10 cellular contexts compared by ENCODE assay signal in the genomic region with DNA sequence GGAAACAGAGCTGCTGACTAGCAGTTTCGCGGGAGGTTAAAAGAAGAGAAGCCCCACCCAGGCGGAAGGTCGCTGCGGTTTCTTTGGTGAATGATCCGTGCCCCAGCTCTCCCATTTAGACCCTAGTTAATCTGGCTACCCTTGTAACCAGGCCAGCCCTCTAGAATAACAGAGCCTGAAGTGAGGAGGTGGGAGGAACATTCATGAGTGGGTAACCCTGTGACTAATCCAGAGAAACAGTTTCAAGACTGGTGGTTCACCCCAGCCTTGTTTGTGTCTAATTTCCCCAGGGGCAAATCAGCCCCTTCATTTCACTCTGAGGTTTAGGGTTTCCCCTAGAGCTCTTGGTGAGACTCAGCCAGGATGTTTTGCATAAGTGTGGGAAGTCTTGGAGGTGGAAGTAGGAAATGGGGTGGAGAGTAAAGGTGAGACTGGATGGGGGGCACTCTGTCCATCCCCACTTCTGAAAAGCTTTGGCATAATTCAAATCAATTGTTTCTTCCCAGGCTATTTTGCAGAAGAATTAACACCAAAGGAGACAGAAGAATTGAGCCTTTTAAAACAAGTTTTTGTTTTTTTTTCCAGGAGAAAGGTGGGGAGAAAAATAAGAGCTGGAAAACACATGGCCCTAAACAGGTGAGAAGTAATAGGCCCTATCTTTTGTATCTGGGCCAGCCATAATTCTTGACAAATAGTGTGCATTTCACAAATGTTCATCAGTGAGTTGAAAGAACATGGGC.
DNase-seq lines count a peak whose midpoint lies in the region; ATAC-seq and TF ChIP-seq lines count a peak whose summit lies in the region.
"Had no signal": no experiment of that assay in that cellular context is flagged by ENCODE, and none has a peak within 500 bp of the region (broad histone marks: within the 10 kb centered on the region; RNA-seq: fewer than 3 reads in every experiment).

No MANE protein-coding gene starts in this region.

- H3K27ac Mint-ChIP-seq in activated T-helper 2 cell treated with anti-CD3 and anti-CD28 coated beads, Interferon-gamma antibody, Interleukin-2, Interleukin-4, amounts not matched to agents 10 μg/mL and 5 μg/mL and 100 μg/mL, durations not matched to agents 14 hours and 24 hours and 36 hours = peak overlapping the region; percentile 82

- peak; percentile 84 for DNase-seq in activated T-helper 2 cell treated with anti-CD3 and anti-CD28 coated beads, Interferon-gamma antibody, Interleukin-2, Interleukin-4, amounts not matched to agents 10 μg/mL and 5 μg/mL and 100 μg/mL, durations not matched to agents 14 hours and 24 hours and 36 hours (ENCODE audit: low spot score)
- peak; percentile 60 to 78 for DNase-seq in stimulated activated CD4-positive, alpha-beta T cell treated with anti-CD3 and anti-CD28 coated beads, Interleukin-12 subunit alpha, Interleukin-12 subunit beta, amount 100 ng/mL, for 24 hours (ENCODE audit: low read depth in 2 of 2)
- DNase-seq in NCI-H2029 treated with DMSO at 0.1 percent for 48 hours (lab: John Stamatoyannopoulos, UW) = no peak
- DNase-seq in NCI-H1417 (lab: John Stamatoyannopoulos, UW) = no peak
- no peak for DNase-seq in anterior cingulate cortex (lab: John Stamatoyannopoulos, UW)

- H3K9me2 ChIP-seq in OCI-LY1 (ENCODE audit: low read depth, low read length) = no peaks in the 10 kb centered on the region

- no peak for TF ChIP-seq CTCF in OCI-LY1 (IDR thresholded peaks at IDR 0.05; ENCODE audit: low read length)

- peaks cover 14% of the 10 kb centered on the region; the same call in 1 of the 2 replicates for H3K36me3 ChIP-seq in OCI-LY1 (ENCODE audit: insufficient read depth, low read length)

- peak overlapping the region; percentile 34 for H3K4me3 Mint-ChIP-seq in activated T-helper 2 cell treated with anti-CD3 and anti-CD28 coated beads, Interferon-gamma antibody, Interleukin-2, Interleukin-4, amounts not matched to agents 10 μg/mL and 5 μg/mL and 100 μg/mL, durations not matched to agents 14 hours and 24 hours and 36 hours (ENCODE audit: low read depth)

- peaks cover 70% of the 10 kb centered on the region for H3K4me1 Mint-ChIP-seq in activated T-helper 2 cell treated with anti-CD3 and anti-CD28 coated beads, Interferon-gamma antibody, Interleukin-2, Interleukin-4, amounts not matched to agents 10 μg/mL and 5 μg/mL and 100 μg/mL, durations not matched to agents 14 hours and 24 hours and 36 hours (ENCODE audit: low read depth)

- H3K79me2 ChIP-seq in OCI-LY1 (ENCODE audit: insufficient read depth, low read length) = no peaks in the 10 kb centered on the region

- ATAC-seq in GM18520 (IDR thresholded peaks at IDR 0.05; ENCODE audit: unreplicated experiment) (peak; percentile 68), HG02840 (IDR thresholded peaks at IDR 0.05; ENCODE audit: low FRiP score, unreplicated experiment) (peak; percentile 90)
- ATAC-seq: K562 had no signal

- peak overlapping the region; percentile 13; the same call in 1 of the 2 replicates for H3K9ac ChIP-seq in OCI-LY1 (ENCODE audit: low read length)

- H3K4me2 ChIP-seq in OCI-LY1 (ENCODE audit: low read length) = peak overlapping the region; percentile 52

- H3K9me3 ChIP-seq in OCI-LY1 (ENCODE audit: low read length) = peaks cover 11% of the 10 kb centered on the region

- H3K27me3 Mint-ChIP-seq in activated T-helper 2 cell treated with anti-CD3 and anti-CD28 coated beads, Interferon-gamma antibody, Interleukin-2, Interleukin-4, amounts not matched to agents 10 μg/mL and 5 μg/mL and 100 μg/mL, durations not matched to agents 14 hours and 24 hours and 36 hours (ENCODE audit: low read depth) = no peaks in the 10 kb centered on the region

- no peak overlapping the region for H2AFZ ChIP-seq in OCI-LY1 (ENCODE audit: low read length)

- peak overlapping the region; percentile 47 for H3K27ac ChIP-seq in OCI-LY1 (ENCODE audit: low read depth, low read length, poor library complexity, severe bottlenecking)

- H3K27me3 ChIP-seq in OCI-LY1 (ENCODE audit: insufficient read depth, low read length) = no peaks in the 10 kb centered on the region

- H4K20me1 ChIP-seq in OCI-LY1 (ENCODE audit: insufficient read depth, low read length) = no peaks in the 10 kb centered on the region

- H3K4me1 ChIP-seq in OCI-LY1 (ENCODE audit: insufficient read depth, low read length, severe bottlenecking) = peaks cover 48% of the 10 kb centered on the region

- intact Hi-C loops in activated T-helper 2 cell treated with anti-CD3 and anti-CD28 coated beads, Interferon-gamma antibody, Interleukin-2, Interleukin-4, amounts not matched to agents 10 μg/mL and 5 μg/mL and 100 μg/mL, durations not matched to agents 14 hours and 24 hours and 36 hours (cut with micrococcal nuclease) = loop anchor here (1.0 to 5.0 kb wide), 8 partner anchors 41 to 792 kb away; no protein-coding TSS in a partner anchor

- 0 out of 2 replicates have a peak, but pooled peaks cover 2% of the 10 kb centered on the region for H3F3A ChIP-seq in OCI-LY1 (ENCODE audit: insufficient read depth, low read length)

- peaks cover 43% of the 10 kb centered on the region for H3K36me3 Mint-ChIP-seq in activated T-helper 2 cell treated with anti-CD3 and anti-CD28 coated beads, Interferon-gamma antibody, Interleukin-2, Interleukin-4, amounts not matched to agents 10 μg/mL and 5 μg/mL and 100 μg/mL, durations not matched to agents 14 hours and 24 hours and 36 hours (ENCODE audit: low read depth)

- H3K4me3 ChIP-seq in OCI-LY1 (ENCODE audit: low read depth, low read length, poor library complexity, severe bottlenecking) = peak overlapping the region; percentile 26
- H3K4me3 ChIP-seq: K562, lung had no signal

- H3K9me3 Mint-ChIP-seq in activated T-helper 2 cell treated with anti-CD3 and anti-CD28 coated beads, Interferon-gamma antibody, Interleukin-2, Interleukin-4, amounts not matched to agents 10 μg/mL and 5 μg/mL and 100 μg/mL, durations not matched to agents 14 hours and 24 hours and 36 hours = peaks cover 35% of the 10 kb centered on the region

Comparison
In these comparisons a context has a peak if more than half of its experiments do, and no peak if none do; other contexts are left out.
1. DNase-seq: peak in activated T-helper 2 cell treated with anti-CD3 and anti-CD28 coated beads, Interferon-gamma antibody, Interleukin-2, Interleukin-4, amounts not matched to agents 10 μg/mL and 5 μg/mL and 100 μg/mL, durations not matched to agents 14 hours and 24 hours and 36 hours (single experiment) and stimulated activated CD4-positive, alpha-beta T cell treated with anti-CD3 and anti-CD28 coated beads, Interleukin-12 subunit alpha, Interleukin-12 subunit beta, amount 100 ng/mL, for 24 hours (2 of 2); none in NCI-H2029 treated with DMSO at 0.1 percent for 48 hours (single experiment), NCI-H1417 (0 of 3) and anterior cingulate cortex (0 of 58).